1 cellular context compared by ENCODE assay signal in genomic region chr9:127942152-127943010, GRCh38.
TF ChIP-seq lines count a peak whose summit lies in the region.

No MANE protein-coding gene starts in this region.

TF ChIP-seq in HepG2, 621 proteins besides CTCF, POLR2A, EP300 and RAD21 (continued from another document and continues in another):
- TF ChIP-seq, protein P1, sequence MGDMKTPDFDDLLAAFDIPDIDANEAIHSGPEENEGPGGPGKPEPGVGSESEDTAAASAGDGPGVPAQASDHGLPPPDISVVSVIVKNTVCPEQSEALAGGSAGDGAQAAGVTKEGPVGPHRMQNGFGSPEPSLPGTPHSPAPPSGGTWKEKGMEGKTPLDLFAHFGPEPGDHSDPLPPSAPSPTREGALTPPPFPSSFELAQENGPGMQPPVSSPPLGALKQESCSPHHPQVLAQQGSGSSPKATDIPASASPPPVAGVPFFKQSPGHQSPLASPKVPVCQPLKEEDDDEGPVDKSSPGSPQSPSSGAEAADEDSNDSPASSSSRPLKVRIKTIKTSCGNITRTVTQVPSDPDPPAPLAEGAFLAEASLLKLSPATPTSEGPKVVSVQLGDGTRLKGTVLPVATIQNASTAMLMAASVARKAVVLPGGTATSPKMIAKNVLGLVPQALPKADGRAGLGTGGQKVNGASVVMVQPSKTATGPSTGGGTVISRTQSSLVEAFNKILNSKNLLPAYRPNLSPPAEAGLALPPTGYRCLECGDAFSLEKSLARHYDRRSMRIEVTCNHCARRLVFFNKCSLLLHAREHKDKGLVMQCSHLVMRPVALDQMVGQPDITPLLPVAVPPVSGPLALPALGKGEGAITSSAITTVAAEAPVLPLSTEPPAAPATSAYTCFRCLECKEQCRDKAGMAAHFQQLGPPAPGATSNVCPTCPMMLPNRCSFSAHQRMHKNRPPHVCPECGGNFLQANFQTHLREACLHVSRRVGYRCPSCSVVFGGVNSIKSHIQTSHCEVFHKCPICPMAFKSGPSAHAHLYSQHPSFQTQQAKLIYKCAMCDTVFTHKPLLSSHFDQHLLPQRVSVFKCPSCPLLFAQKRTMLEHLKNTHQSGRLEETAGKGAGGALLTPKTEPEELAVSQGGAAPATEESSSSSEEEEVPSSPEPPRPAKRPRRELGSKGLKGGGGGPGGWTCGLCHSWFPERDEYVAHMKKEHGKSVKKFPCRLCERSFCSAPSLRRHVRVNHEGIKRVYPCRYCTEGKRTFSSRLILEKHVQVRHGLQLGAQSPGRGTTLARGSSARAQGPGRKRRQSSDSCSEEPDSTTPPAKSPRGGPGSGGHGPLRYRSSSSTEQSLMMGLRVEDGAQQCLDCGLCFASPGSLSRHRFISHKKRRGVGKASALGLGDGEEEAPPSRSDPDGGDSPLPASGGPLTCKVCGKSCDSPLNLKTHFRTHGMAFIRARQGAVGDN (CRISPR knock-in tag; IDR thresholded peaks at IDR 0.05) = peak; percentile 49
- no peak for TF ChIP-seq BORCS8-MEF2B (CRISPR knock-in tag; IDR thresholded peaks at IDR 0.05)
- TF ChIP-seq, protein P2, sequence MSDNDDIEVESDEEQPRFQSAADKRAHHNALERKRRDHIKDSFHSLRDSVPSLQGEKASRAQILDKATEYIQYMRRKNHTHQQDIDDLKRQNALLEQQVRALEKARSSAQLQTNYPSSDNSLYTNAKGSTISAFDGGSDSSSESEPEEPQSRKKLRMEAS (IDR thresholded peaks at IDR 0.05) = no peak
- TF ChIP-seq KLF6 (CRISPR knock-in tag; IDR thresholded peaks at IDR 0.05) = no peak
- no peak for TF ChIP-seq PHF8 (CRISPR knock-in tag; IDR thresholded peaks at IDR 0.05)
- no peak for TF ChIP-seq ZNF546 (CRISPR knock-in tag; conservative IDR thresholded peaks at IDR 0.05)
- TF ChIP-seq ZNF674 (CRISPR knock-in tag; IDR thresholded peaks at IDR 0.05; ENCODE audit: low read depth) = no peak
- TF ChIP-seq GRHL1 (CRISPR knock-in tag; conservative IDR thresholded peaks at IDR 0.05) = no peak
- TF ChIP-seq, protein P3, sequence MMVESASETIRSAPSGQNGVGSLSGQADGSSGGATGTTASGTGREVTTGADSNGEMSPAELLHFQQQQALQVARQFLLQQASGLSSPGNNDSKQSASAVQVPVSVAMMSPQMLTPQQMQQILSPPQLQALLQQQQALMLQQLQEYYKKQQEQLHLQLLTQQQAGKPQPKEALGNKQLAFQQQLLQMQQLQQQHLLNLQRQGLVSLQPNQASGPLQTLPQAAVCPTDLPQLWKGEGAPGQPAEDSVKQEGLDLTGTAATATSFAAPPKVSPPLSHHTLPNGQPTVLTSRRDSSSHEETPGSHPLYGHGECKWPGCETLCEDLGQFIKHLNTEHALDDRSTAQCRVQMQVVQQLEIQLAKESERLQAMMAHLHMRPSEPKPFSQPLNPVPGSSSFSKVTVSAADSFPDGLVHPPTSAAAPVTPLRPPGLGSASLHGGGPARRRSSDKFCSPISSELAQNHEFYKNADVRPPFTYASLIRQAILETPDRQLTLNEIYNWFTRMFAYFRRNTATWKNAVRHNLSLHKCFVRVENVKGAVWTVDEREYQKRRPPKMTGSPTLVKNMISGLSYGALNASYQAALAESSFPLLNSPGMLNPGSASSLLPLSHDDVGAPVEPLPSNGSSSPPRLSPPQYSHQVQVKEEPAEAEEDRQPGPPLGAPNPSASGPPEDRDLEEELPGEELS (CRISPR knock-in tag; IDR thresholded peaks at IDR 0.05) = no peak
- TF ChIP-seq ZNF3 (CRISPR knock-in tag; IDR thresholded peaks at IDR 0.05) = no peak
- TF ChIP-seq, protein P4, sequence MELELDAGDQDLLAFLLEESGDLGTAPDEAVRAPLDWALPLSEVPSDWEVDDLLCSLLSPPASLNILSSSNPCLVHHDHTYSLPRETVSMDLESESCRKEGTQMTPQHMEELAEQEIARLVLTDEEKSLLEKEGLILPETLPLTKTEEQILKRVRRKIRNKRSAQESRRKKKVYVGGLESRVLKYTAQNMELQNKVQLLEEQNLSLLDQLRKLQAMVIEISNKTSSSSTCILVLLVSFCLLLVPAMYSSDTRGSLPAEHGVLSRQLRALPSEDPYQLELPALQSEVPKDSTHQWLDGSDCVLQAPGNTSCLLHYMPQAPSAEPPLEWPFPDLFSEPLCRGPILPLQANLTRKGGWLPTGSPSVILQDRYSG (CRISPR knock-in tag; IDR thresholded peaks at IDR 0.05) = no peak
- TF ChIP-seq TOE1 (CRISPR knock-in tag; IDR thresholded peaks at IDR 0.05) = no peak
- TF ChIP-seq ZNF33A (CRISPR knock-in tag; IDR thresholded peaks at IDR 0.05; ENCODE audit: borderline replicate concordance) = no peak
- TF ChIP-seq SP4 (CRISPR knock-in tag; IDR thresholded peaks at IDR 0.05) = peak; percentile 81
- TF ChIP-seq MLLT10 (CRISPR knock-in tag; IDR thresholded peaks at IDR 0.05) = no peak
- TF ChIP-seq ZNF160 (CRISPR knock-in tag; IDR thresholded peaks at IDR 0.05) = 0 out of 2 replicates have a peak, but pooled peaks have one; percentile 27
- no peak for TF ChIP-seq ZNF543 (CRISPR knock-in tag; IDR thresholded peaks at IDR 0.05)
- TF ChIP-seq CREM (IDR thresholded peaks at IDR 0.05) = no peak
- TF ChIP-seq CREM (CRISPR knock-in tag; IDR thresholded peaks at IDR 0.05) = no peak
- TF ChIP-seq RERE (CRISPR knock-in tag; IDR thresholded peaks at IDR 0.05; ENCODE audit: low read depth) = no peak
- TF ChIP-seq, protein P5, sequence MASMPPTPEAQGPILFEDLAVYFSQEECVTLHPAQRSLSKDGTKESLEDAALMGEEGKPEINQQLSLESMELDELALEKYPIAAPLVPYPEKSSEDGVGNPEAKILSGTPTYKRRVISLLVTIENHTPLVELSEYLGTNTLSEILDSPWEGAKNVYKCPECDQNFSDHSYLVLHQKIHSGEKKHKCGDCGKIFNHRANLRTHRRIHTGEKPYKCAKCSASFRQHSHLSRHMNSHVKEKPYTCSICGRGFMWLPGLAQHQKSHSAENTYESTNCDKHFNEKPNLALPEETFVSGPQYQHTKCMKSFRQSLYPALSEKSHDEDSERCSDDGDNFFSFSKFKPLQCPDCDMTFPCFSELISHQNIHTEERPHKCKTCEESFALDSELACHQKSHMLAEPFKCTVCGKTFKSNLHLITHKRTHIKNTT (CRISPR knock-in tag; IDR thresholded peaks at IDR 0.05) = no peak
- TF ChIP-seq MAFK (conservative IDR thresholded peaks at IDR 0.05 in 1 of 2, IDR thresholded peaks at IDR 0.05 in 1 of 2; ENCODE audit: low read length in 2 of 2) = no peak
- TF ChIP-seq TOPORS (CRISPR knock-in tag; IDR thresholded peaks at IDR 0.05) = no peak
- TF ChIP-seq SMC3 (IDR thresholded peaks at IDR 0.05; ENCODE audit: low read length) = peak; percentile 25; the same call in 1 of the 2 replicates
- no peak for TF ChIP-seq SMARCC2 (IDR thresholded peaks at IDR 0.05)
- TF ChIP-seq SNRNP70 (IDR thresholded peaks at IDR 0.05; ENCODE audit: low read depth, low read length) = no peak
- TF ChIP-seq KDM2A (CRISPR knock-in tag; IDR thresholded peaks at IDR 0.05; ENCODE audit: borderline replicate concordance, low read depth) = peak; percentile 50; the same call in 1 of the 2 replicates
- TF ChIP-seq MTA3 (CRISPR knock-in tag; IDR thresholded peaks at IDR 0.05) = no peak
- no peak for TF ChIP-seq ZMYM4 (CRISPR knock-in tag; IDR thresholded peaks at IDR 0.05)
- no peak for TF ChIP-seq SALL2 (CRISPR knock-in tag; IDR thresholded peaks at IDR 0.05)
- no peak for TF ChIP-seq KDM3A (CRISPR knock-in tag; IDR thresholded peaks at IDR 0.05; ENCODE audit: low read depth)
- no peak for TF ChIP-seq ZNF691 (CRISPR knock-in tag; IDR thresholded peaks at IDR 0.05; ENCODE audit: borderline replicate concordance, low read depth)
- no peak for TF ChIP-seq ZNF264 (CRISPR knock-in tag; IDR thresholded peaks at IDR 0.05)
- TF ChIP-seq HOXD1 (CRISPR knock-in tag; IDR thresholded peaks at IDR 0.05) = no peak
- no peak for TF ChIP-seq THAP11 (CRISPR knock-in tag; IDR thresholded peaks at IDR 0.05)
- no peak for TF ChIP-seq NONO (IDR thresholded peaks at IDR 0.05)
- 0 out of 2 replicates have a peak, but pooled peaks have one; percentile 19 for TF ChIP-seq NONO (CRISPR knock-in tag; conservative IDR thresholded peaks at IDR 0.05)
- TF ChIP-seq ZNF703 (CRISPR knock-in tag; IDR thresholded peaks at IDR 0.05; ENCODE audit: borderline replicate concordance) = no peak
- no peak for TF ChIP-seq YEATS4 (CRISPR knock-in tag; IDR thresholded peaks at IDR 0.05; ENCODE audit: borderline replicate concordance)
- no peak for TF ChIP-seq THAP7 (CRISPR knock-in tag; IDR thresholded peaks at IDR 0.05)
- TF ChIP-seq, protein P6, sequence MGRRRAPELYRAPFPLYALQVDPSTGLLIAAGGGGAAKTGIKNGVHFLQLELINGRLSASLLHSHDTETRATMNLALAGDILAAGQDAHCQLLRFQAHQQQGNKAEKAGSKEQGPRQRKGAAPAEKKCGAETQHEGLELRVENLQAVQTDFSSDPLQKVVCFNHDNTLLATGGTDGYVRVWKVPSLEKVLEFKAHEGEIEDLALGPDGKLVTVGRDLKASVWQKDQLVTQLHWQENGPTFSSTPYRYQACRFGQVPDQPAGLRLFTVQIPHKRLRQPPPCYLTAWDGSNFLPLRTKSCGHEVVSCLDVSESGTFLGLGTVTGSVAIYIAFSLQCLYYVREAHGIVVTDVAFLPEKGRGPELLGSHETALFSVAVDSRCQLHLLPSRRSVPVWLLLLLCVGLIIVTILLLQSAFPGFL (CRISPR knock-in tag; IDR thresholded peaks at IDR 0.05) = no peak
- TF ChIP-seq ZNF24 (IDR thresholded peaks at IDR 0.05) = no peak
- no peak for TF ChIP-seq ZSCAN9 (CRISPR knock-in tag; IDR thresholded peaks at IDR 0.05; ENCODE audit: borderline replicate concordance)
- peak; percentile 86 for TF ChIP-seq ZBTB7B (CRISPR knock-in tag; IDR thresholded peaks at IDR 0.05)
- no peak for TF ChIP-seq ZFP36L1 (CRISPR knock-in tag; IDR thresholded peaks at IDR 0.05)
- no peak for TF ChIP-seq SPEN (CRISPR knock-in tag; IDR thresholded peaks at IDR 0.05; ENCODE audit: low read depth)
- TF ChIP-seq, protein P7, sequence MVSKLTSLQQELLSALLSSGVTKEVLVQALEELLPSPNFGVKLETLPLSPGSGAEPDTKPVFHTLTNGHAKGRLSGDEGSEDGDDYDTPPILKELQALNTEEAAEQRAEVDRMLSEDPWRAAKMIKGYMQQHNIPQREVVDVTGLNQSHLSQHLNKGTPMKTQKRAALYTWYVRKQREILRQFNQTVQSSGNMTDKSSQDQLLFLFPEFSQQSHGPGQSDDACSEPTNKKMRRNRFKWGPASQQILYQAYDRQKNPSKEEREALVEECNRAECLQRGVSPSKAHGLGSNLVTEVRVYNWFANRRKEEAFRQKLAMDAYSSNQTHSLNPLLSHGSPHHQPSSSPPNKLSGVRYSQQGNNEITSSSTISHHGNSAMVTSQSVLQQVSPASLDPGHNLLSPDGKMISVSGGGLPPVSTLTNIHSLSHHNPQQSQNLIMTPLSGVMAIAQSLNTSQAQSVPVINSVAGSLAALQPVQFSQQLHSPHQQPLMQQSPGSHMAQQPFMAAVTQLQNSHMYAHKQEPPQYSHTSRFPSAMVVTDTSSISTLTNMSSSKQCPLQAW (CRISPR knock-in tag; IDR thresholded peaks at IDR 0.05) = no peak
